ENCODE assay signal across 10 cellular contexts in the genomic region with DNA sequence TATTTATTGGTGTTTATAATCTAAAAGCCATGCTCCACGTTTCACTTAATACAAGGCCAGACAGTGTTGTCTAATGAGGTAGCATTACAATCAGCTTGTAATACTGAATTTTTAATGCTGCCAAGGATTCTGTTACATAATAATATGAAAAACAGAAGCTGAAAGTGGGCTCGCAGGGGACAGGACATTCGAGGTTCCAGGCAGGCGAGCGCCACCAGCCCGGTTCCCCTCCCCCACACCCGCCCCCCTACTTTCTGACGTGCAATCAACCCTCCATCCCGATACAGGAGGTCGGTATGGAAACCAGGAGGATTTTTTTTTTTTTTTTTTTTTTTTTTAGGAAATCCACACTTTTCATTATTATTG. TPM values are rescaled to one million over a fixed set of nuclear protein-coding genes. Genes with fewer than 3 reads are reported as not detected.
DNase-seq lines count a peak whose midpoint lies in the region; ATAC-seq, FAIRE-seq and TF ChIP-seq lines count a peak whose summit lies in the region.
"Had no signal": no experiment of that assay in that cellular context is flagged by ENCODE, and none has a peak within 500 bp of the region (broad histone marks: within the 10 kb centered on the region; RNA-seq: fewer than 3 reads in every experiment).

No MANE protein-coding gene starts in this region.

- POLR2A ChIA-PET in SK-N-SH (lab: Yijun Ruan, JAX), result no interaction called here

- H3K9me3 ChIP-seq in SK-N-SH (no peaks in the 10 kb centered on the region), keratinocyte (ENCODE audit: control insufficient read depth, low read depth, low read length) (no peaks in the 10 kb centered on the region), smooth muscle cell (replicated peaks; ENCODE audit: low read depth) (no peaks in the 10 kb centered on the region)

- H3K9ac ChIP-seq in SK-N-SH (peak overlapping the region; percentile 91), keratinocyte (ENCODE audit: control insufficient read depth, extremely low read depth, insufficient read depth, low read length) (no peak overlapping the region), smooth muscle cell (ENCODE audit: low read depth) (peak overlapping the region; percentile 78)

- H2AFZ ChIP-seq in SK-N-SH (ENCODE audit: low read depth), result no peak overlapping the region
- no peak overlapping the region for H2AFZ ChIP-seq in keratinocyte (ENCODE audit: control insufficient read depth, low read length)
- H2AFZ ChIP-seq in smooth muscle cell (ENCODE audit: low read depth), result peak overlapping the region; percentile 75

- H3K27ac ChIP-seq in SK-N-SH (ENCODE audit: low read depth in 2 of 2, low read length in 1 of 2) (peak overlapping the region; percentile 74 to 90), keratinocyte (ENCODE audit: control insufficient read depth, insufficient read depth, low read length) (no peak overlapping the region), smooth muscle cell (ENCODE audit: low read depth) (peak overlapping the region; percentile 80)

- no peaks in the 10 kb centered on the region for H3K36me3 ChIP-seq in SK-N-SH (replicated peaks in 1 of 2; ENCODE audit: control insufficient read depth in 1 of 2, insufficient read depth in 2 of 2, low read length in 1 of 2)
- no peaks in the 10 kb centered on the region for H3K36me3 ChIP-seq in keratinocyte (ENCODE audit: control insufficient read depth in 2 of 2, extremely low read depth in 1 of 2, insufficient read depth in 2 of 2, low read length in 2 of 2)
- no peaks in the 10 kb centered on the region for H3K36me3 ChIP-seq in smooth muscle cell (ENCODE audit: low read depth)

- H3K27me3 ChIP-seq in SK-N-SH (ENCODE audit: insufficient read depth) (no peaks in the 10 kb centered on the region), keratinocyte (ENCODE audit: control insufficient read depth, extremely low read depth, insufficient read depth, low read length) (no peaks in the 10 kb centered on the region), smooth muscle cell (ENCODE audit: low read depth) (no peaks in the 10 kb centered on the region)

- no peak for TF ChIP-seq RAD21 in SK-N-SH (IDR thresholded peaks at IDR 0.05; ENCODE audit: low read length)

- dilution Hi-C loops in keratinocyte (cut with MboI; ENCODE audit: extremely low pct_ligation_motif_present, low sequenced_read_pairs), result no loop called here

- peak; percentile 20 for FAIRE-seq in HTR-8/SVneo (lab: Jason Lieb, UNC)
- no peak for FAIRE-seq in keratinocyte (lab: Jason Lieb, UNC)
- FAIRE-seq: G401.6 had no signal

- peaks cover 90% of the 10 kb centered on the region for H3K79me2 ChIP-seq in SK-N-SH (ENCODE audit: insufficient read depth)
- peaks cover 44% of the 10 kb centered on the region for H3K79me2 ChIP-seq in keratinocyte (ENCODE audit: control insufficient read depth, insufficient read depth, low read length)
- peaks cover 72% of the 10 kb centered on the region for H3K79me2 ChIP-seq in smooth muscle cell (ENCODE audit: low read depth)

- H3K4me2 ChIP-seq in SK-N-SH (peak overlapping the region; percentile 94), keratinocyte (ENCODE audit: control insufficient read depth, extremely low read depth, insufficient read depth, low read depth, low read length) (peak overlapping the region; percentile 84), smooth muscle cell (peak overlapping the region; percentile 100)

- DNase-seq in HTR-8/SVneo (ENCODE audit: insufficient read length, low spot score) (no peak), SK-N-SH (peak; percentile 72), keratinocyte (ENCODE audit: low read depth, low spot score) (no peak), smooth muscle cell (lab: John Stamatoyannopoulos, UW; ENCODE audit: unreplicated experiment) (no peak)
- DNase-seq in stimulated activated naive CD4-positive, alpha-beta T cell (lab: John Stamatoyannopoulos, UW), result no peak
- DNase-seq in activated CD4-positive, alpha-beta T cell treated with anti-CD3 and anti-CD28 coated beads, Interleukin-2, amount 50 U/mL, for 48 hours, result no peak
- DNase-seq: activated CD4-positive, alpha-beta T cell treated with anti-CD3 and anti-CD28 coated beads for 1 hour had no signal

- WGBS in SK-N-SH (ENCODE audit: low lambda C conversion rate), result 10% methylated on average over 10 of the region's 10 CpGs
- WGBS in smooth muscle cell (ENCODE audit: low lambda C conversion rate), result 12% methylated on average over 10 of the region's 10 CpGs

- H3K9me2 ChIP-seq in SK-N-SH, result no peaks in the 10 kb centered on the region

- 0 out of 2 replicates have a peak, but pooled peaks have one; percentile 14 for TF ChIP-seq CTCF in SK-N-SH (IDR thresholded peaks at IDR 0.05)
- no peak for TF ChIP-seq CTCF in keratinocyte (optimal IDR thresholded peaks at IDR 0.05 in 1 of 3, IDR thresholded peaks at IDR 0.05 in 1 of 3, conservative IDR thresholded peaks at IDR 0.05 in 1 of 3; ENCODE audit: extremely low read depth in 1 of 3, insufficient read depth in 2 of 3, low read length in 3 of 3)
- TF ChIP-seq CTCF in smooth muscle cell (IDR thresholded peaks at IDR 0.05; ENCODE audit: borderline replicate concordance, insufficient read depth, poor library complexity, severe bottlenecking), result no peak

- TF ChIP-seq EP300 in SK-N-SH (IDR thresholded peaks at IDR 0.05; ENCODE audit: borderline replicate concordance in 1 of 2, low read depth in 1 of 2, low read length in 1 of 2), result no peak

- H3K4me3 ChIP-seq in SK-N-SH (ENCODE audit: low read depth in 2 of 2, low read length in 1 of 2), result peak overlapping the region; percentile 81 to 84; a peak in 3 of 4 replicates
- H3K4me3 ChIP-seq in keratinocyte (ENCODE audit: control insufficient read depth in 2 of 3, extremely low read depth in 1 of 3, insufficient read depth in 2 of 3, low read depth in 1 of 3, low read length in 3 of 3), result no peak overlapping the region
- H3K4me3 ChIP-seq in smooth muscle cell, result peak overlapping the region; percentile 87

- H3K4me1 ChIP-seq in SK-N-SH (ENCODE audit: control insufficient read depth in 1 of 2, insufficient read depth in 2 of 2, low read depth in 1 of 2, low read length in 1 of 2) (peaks cover 52 to 69% of the 10 kb centered on the region in 2 experiments), keratinocyte (ENCODE audit: control insufficient read depth, extremely low read depth, insufficient read depth, low read length) (peaks cover 39% of the 10 kb centered on the region), smooth muscle cell (ENCODE audit: low read depth) (peaks cover 61% of the 10 kb centered on the region)

- no peaks in the 10 kb centered on the region for H3K9me1 ChIP-seq in keratinocyte (ENCODE audit: control insufficient read depth, extremely low read depth, insufficient read depth, low read length)

- H3F3A ChIP-seq in SK-N-SH (replicated peaks; ENCODE audit: insufficient read depth) (peaks cover 29% of the 10 kb centered on the region), smooth muscle cell (ENCODE audit: low read depth) (peaks cover 16% of the 10 kb centered on the region)

- no peaks in the 10 kb centered on the region for H4K20me1 ChIP-seq in SK-N-SH (ENCODE audit: insufficient read depth)
- H4K20me1 ChIP-seq in keratinocyte (ENCODE audit: control insufficient read depth, extremely low read depth, insufficient read depth, low read length), result peaks cover 3% of the 10 kb centered on the region
- no peaks in the 10 kb centered on the region for H4K20me1 ChIP-seq in smooth muscle cell (ENCODE audit: low read depth)

- no peak for ATAC-seq in GM19351 (IDR thresholded peaks at IDR 0.05; ENCODE audit: unreplicated experiment)
- no peak for ATAC-seq in GM21737 (IDR thresholded peaks at IDR 0.05; ENCODE audit: unreplicated experiment)

- CTCF ChIA-PET in SK-N-SH (lab: Yijun Ruan, JAX), result interaction anchor here (0.6 to 4.5 kb wide), 10 partner anchors 9 to 859 kb away, joined by 3 to 17 read pairs (median 6); no protein-coding TSS in a partner anchor

TF ChIP-seq in SK-N-SH, 30 proteins besides CTCF, POLR2A, EP300 and RAD21 (continues in another document):
- TF ChIP-seq RCOR1 (IDR thresholded peaks at IDR 0.05; ENCODE audit: low read length) (no peak), YY1 (IDR thresholded peaks at IDR 0.05; ENCODE audit: low read depth) (no peak), POLR2AphosphoS5 (IDR thresholded peaks at IDR 0.05; ENCODE audit: low read depth, low read length) (no peak), SMC3 (IDR thresholded peaks at IDR 0.05; ENCODE audit: low read depth, low read length) (no peak), EZH2phosphoT487 (IDR thresholded peaks at IDR 0.05; ENCODE audit: borderline replicate concordance, low read depth) (no peak), FOSL2 (IDR thresholded peaks at IDR 0.05; ENCODE audit: borderline replicate concordance, low read depth) (no peak)
- TF ChIP-seq, protein P1, sequence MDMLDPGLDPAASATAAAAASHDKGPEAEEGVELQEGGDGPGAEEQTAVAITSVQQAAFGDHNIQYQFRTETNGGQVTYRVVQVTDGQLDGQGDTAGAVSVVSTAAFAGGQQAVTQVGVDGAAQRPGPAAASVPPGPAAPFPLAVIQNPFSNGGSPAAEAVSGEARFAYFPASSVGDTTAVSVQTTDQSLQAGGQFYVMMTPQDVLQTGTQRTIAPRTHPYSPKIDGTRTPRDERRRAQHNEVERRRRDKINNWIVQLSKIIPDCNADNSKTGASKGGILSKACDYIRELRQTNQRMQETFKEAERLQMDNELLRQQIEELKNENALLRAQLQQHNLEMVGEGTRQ (IDR thresholded peaks at IDR 0.05; ENCODE audit: borderline replicate concordance, low read depth, low read length), result no peak
- TF ChIP-seq, protein P2, sequence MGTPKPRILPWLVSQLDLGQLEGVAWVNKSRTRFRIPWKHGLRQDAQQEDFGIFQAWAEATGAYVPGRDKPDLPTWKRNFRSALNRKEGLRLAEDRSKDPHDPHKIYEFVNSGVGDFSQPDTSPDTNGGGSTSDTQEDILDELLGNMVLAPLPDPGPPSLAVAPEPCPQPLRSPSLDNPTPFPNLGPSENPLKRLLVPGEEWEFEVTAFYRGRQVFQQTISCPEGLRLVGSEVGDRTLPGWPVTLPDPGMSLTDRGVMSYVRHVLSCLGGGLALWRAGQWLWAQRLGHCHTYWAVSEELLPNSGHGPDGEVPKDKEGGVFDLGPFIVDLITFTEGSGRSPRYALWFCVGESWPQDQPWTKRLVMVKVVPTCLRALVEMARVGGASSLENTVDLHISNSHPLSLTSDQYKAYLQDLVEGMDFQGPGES (IDR thresholded peaks at IDR 0.05; ENCODE audit: low read depth, low read length), result no peak

RNA-seq across cellular contexts. Expression of a gene that starts 6.2 kb away (rescaled TPM):
- 1.9 and 2.0 TPM in 2 replicates for polyA plus RNA-seq in SK-N-SH (2012; rRNA removed)
- polyA plus RNA-seq in SK-N-SH (2012; cell fraction: cytosol; rRNA removed), result 1.9 and 2.0 TPM in 2 replicates
- polyA plus RNA-seq in SK-N-SH (2012; cell fraction: nucleus; rRNA removed), result 4.1 and 5.0 TPM in 2 replicates
- 0.75 to 1.4 TPM (median 1.2 TPM) in 3 replicates for polyA plus RNA-seq in keratinocyte
- polyA plus RNA-seq in keratinocyte (2011; ENCODE audit: low read depth), result 3.3 TPM
- polyA plus RNA-seq in keratinocyte (2011; cell fraction: cytosol; rRNA removed), result 1.1 and 1.3 TPM in 2 replicates
- 5.2 TPM in 2 replicates for polyA plus RNA-seq in keratinocyte (2011; cell fraction: nucleus; rRNA removed)
- 2.7 and 3.2 TPM in 2 replicates for polyA plus RNA-seq in keratinocyte (2012; ENCODE audit: low replicate concordance)
- 3.6 to 9.0 TPM (median 4.0 TPM) in 3 replicates for polyA minus RNA-seq in keratinocyte
- polyA minus RNA-seq in keratinocyte (2011; cell fraction: cytosol; rRNA and poly(A)+ RNA removed), result 4.4 TPM
- polyA minus RNA-seq in keratinocyte (2011; cell fraction: nucleus; rRNA and poly(A)+ RNA removed), result 7.0 and 9.5 TPM in 2 replicates
- total RNA-seq in smooth muscle cell, result 6.5 and 9.8 TPM in 2 replicates
- 3.1 and 5.0 TPM in 2 replicates for polyA plus RNA-seq in smooth muscle cell

Comparison
In these comparisons a context has a peak if more than half of its experiments do, and no peak if none do; other contexts are left out.
1. H3K4me3 ChIP-seq: peak in SK-N-SH (2 of 2) and smooth muscle cell (single experiment); none in keratinocyte (0 of 3).
2. Peak in every context shown above with its lines, with median percentiles within 50 percentile points of each other: H3K4me2 ChIP-seq.